In the genomic region with DNA sequence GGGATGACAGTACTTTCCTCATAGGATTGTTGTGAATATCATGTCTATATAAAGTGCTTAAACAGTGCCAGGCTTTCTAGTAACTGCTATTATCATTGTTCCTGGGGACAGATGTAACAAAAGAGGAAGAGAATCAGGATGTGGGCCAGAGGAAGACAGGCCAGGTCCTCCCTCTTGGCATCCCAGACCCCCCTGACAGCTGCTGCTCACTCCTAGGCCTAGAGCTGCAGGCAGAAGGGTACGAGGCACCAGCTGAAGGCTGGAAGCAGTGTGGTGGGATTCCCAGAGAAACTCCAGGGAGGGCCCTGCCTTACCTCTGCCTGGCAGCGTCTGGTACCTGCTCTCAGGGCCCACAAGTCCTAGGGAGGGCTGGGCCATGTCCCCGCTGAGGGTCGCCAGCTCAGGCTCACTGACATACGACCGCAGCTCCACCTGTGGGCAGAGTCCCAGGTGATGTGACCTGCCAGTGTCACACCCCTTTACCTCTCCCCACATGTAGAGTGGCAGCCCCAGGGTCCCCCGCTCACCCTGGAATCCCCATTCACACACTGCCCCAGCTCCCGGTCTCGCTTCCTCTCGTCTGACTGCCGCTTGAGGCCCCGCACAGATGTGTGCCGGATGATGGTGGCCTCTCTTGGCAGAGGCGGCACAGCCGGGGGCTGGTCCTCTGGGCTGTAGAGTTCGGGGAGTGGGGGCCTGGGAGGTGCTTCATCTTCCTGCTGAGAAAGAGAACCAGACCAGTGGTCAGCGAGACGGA, we compare ENCODE assay signal across 1 cellular context.
TF ChIP-seq lines count a peak whose summit lies in the region.

No MANE protein-coding gene starts in this region.

TF ChIP-seq in HepG2, 621 proteins besides CTCF, POLR2A, EP300 and RAD21:
- no peak for TF ChIP-seq ZKSCAN5 (CRISPR knock-in tag; IDR thresholded peaks at IDR 0.05)
- TF ChIP-seq KDM3A (CRISPR knock-in tag; IDR thresholded peaks at IDR 0.05; ENCODE audit: low read depth): no peak
- no peak for TF ChIP-seq SOX6 (IDR thresholded peaks at IDR 0.05)
- no peak for TF ChIP-seq SOX6 (CRISPR knock-in tag; IDR thresholded peaks at IDR 0.05)
- TF ChIP-seq PREB (CRISPR knock-in tag; IDR thresholded peaks at IDR 0.05): no peak
- TF ChIP-seq, protein P1, sequence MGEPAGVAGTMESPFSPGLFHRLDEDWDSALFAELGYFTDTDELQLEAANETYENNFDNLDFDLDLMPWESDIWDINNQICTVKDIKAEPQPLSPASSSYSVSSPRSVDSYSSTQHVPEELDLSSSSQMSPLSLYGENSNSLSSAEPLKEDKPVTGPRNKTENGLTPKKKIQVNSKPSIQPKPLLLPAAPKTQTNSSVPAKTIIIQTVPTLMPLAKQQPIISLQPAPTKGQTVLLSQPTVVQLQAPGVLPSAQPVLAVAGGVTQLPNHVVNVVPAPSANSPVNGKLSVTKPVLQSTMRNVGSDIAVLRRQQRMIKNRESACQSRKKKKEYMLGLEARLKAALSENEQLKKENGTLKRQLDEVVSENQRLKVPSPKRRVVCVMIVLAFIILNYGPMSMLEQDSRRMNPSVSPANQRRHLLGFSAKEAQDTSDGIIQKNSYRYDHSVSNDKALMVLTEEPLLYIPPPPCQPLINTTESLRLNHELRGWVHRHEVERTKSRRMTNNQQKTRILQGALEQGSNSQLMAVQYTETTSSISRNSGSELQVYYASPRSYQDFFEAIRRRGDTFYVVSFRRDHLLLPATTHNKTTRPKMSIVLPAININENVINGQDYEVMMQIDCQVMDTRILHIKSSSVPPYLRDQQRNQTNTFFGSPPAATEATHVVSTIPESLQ (CRISPR knock-in tag; conservative IDR thresholded peaks at IDR 0.05): no peak
- TF ChIP-seq ZNF558 (CRISPR knock-in tag; IDR thresholded peaks at IDR 0.05; ENCODE audit: borderline replicate concordance): no peak
- no peak for TF ChIP-seq IKZF1 (IDR thresholded peaks at IDR 0.05)
- TF ChIP-seq ZNF629 (CRISPR knock-in tag; conservative IDR thresholded peaks at IDR 0.05): 0 out of 2 replicates have a peak, but pooled peaks have one; percentile 14
